In the genomic region with DNA sequence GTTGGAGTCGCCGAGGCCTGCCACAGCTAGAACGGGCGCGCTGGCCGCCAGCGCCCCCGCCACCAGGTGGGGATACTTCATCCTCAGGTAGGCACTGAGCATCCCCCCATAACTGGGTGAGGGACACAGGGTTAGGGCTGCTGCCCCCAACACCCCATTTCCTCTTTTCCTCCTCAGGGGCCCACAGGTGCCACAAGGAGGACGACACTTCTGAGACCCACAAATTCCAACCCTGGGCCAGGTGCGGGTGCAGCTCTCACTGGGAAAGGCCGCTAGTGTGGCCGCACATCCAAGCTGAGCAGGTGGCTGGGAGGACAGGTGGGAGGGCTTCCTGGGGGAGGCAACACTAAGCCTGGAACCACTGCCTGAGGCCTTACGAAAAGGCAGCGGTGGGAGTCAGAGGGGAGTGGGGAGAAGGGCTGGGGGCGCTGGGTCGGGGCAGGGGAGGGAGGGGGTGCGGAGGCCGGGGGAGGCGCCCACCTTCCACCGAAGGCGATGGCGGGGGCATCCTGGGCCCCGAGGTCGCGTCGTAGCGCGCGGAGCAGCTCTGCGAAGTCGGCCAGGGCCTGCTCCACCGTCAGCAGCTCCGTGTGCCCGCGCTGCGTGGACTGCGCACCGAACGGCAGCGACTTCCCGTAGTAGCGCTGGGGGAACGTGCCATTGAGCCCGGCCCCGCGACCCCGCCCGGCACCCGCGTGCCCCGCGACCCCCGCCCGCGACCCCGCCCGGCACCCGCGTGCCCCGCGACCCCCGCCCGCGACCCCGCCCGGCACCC, we compare ENCODE assay signal across 9 cellular contexts. TPM values are rescaled to one million over a fixed set of nuclear protein-coding genes. Genes with fewer than 3 reads are reported as not detected.
DNase-seq lines count a peak whose midpoint lies in the region; ATAC-seq and TF ChIP-seq lines count a peak whose summit lies in the region.
"Had no signal": no experiment of that assay in that cellular context is flagged by ENCODE, and none has a peak within 500 bp of the region (broad histone marks: within the 10 kb centered on the region; RNA-seq: fewer than 3 reads in every experiment).

No MANE protein-coding gene starts in this region.

- H3K9me3 ChIP-seq in BE2C (no peaks in the 10 kb centered on the region), ascending aorta (no peaks in the 10 kb centered on the region)

- H3K4me3 ChIP-seq in BE2C (ENCODE audit: low read depth, low read length) (peak overlapping the region; percentile 32), HFF-Myc (replicated peaks; ENCODE audit: low read depth, low read length) (peak overlapping the region; percentile 50), ascending aorta (peak overlapping the region; percentile 89 to 93)

- H3K36me3 ChIP-seq in BE2C (peaks cover 34% of the 10 kb centered on the region), ascending aorta (peaks cover 18 to 38% of the 10 kb centered on the region in 2 donors)

- H3K27me3 ChIP-seq in BE2C (no peaks in the 10 kb centered on the region), ascending aorta (no peaks in the 10 kb centered on the region)

- TF ChIP-seq CTCF in BE2C (IDR thresholded peaks at IDR 0.05; ENCODE audit: low read depth, low read length) (no peak), HFF-Myc (IDR thresholded peaks at IDR 0.05; ENCODE audit: low read depth, low read length, missing control alignments) (no peak), ascending aorta (IDR thresholded peaks at IDR 0.05) (no peak)

- no peak overlapping the region for H3K27ac ChIP-seq in ascending aorta
- H3K27ac ChIP-seq: epithelial cell of prostate had no signal

- ATAC-seq in naive thymus-derived CD8-positive, alpha-beta T cell, result peak; percentile 39 to 57
- ATAC-seq in HG02623 (IDR thresholded peaks at IDR 0.05; ENCODE audit: unreplicated experiment), result no peak
- no peak for ATAC-seq in GM18517 (IDR thresholded peaks at IDR 0.05; ENCODE audit: unreplicated experiment)

- H3K36me3 Mint-ChIP-seq in naive thymus-derived CD8-positive, alpha-beta T cell, result peaks cover 0 to 10% (median 2%) of the 10 kb centered on the region in 3 donors

- POLR2A ChIA-PET in naive thymus-derived CD8-positive, alpha-beta T cell (lab: Charles Lee), result interaction anchor here (0.7 to 3.4 kb wide), 9 partner anchors 10 to 110 kb away, joined by 3 to 20 read pairs (median 4); a partner anchor contains a TSS

- H3K9me3 Mint-ChIP-seq in naive thymus-derived CD8-positive, alpha-beta T cell, result no peaks in the 10 kb centered on the region

- peak overlapping the region; percentile 45 to 79 (median 73) for H3K4me3 Mint-ChIP-seq in naive thymus-derived CD8-positive, alpha-beta T cell

- H3K4me1 ChIP-seq in BE2C, result 0 out of 2 replicates have a peak, but pooled peaks cover 4% of the 10 kb centered on the region
- peaks cover 0 to 15% of the 10 kb centered on the region in 2 donors for H3K4me1 ChIP-seq in ascending aorta

- peaks cover 0 to 10% (median 4%) of the 10 kb centered on the region in 4 donors for H3K4me1 Mint-ChIP-seq in naive thymus-derived CD8-positive, alpha-beta T cell

- peak overlapping the region in 7 of 10 donors; percentile 11 to 85 (median 60) for H3K27ac Mint-ChIP-seq in naive thymus-derived CD8-positive, alpha-beta T cell

- intact Hi-C loops in ascending aorta (cut with DNase I), result no loop called here

- no peaks in the 10 kb centered on the region for H3K27me3 Mint-ChIP-seq in naive thymus-derived CD8-positive, alpha-beta T cell

- DNase-seq in BE2C, result no peak
- no peak for DNase-seq in HFF-Myc (ENCODE audit: extremely low read depth, low read depth)
- no peak for DNase-seq in ascending aorta (ENCODE audit: low spot score in 2 of 2)
- DNase-seq in naive thymus-derived CD8-positive, alpha-beta T cell, result peak in 4 of 10 donors; percentile 12 to 37 (median 31)
- DNase-seq in kidney glomerular epithelial cell (lab: John Stamatoyannopoulos, UW), result no peak
- no peak for DNase-seq in COLO829 (ENCODE audit: low spot score)

RNA-seq across cellular contexts. Expression of a gene that starts 1.0 kb away (rescaled TPM):
- 408 TPM for polyA plus RNA-seq in BE2C (2012; ENCODE audit: insufficient read depth, insufficient read length, low read depth)
- total RNA-seq in ascending aorta, result 176 TPM
- 100 to 1,000 TPM; 278 to 298 TPM for total RNA-seq in naive thymus-derived CD8-positive, alpha-beta T cell
- polyA plus RNA-seq in naive thymus-derived CD8-positive, alpha-beta T cell, result 100 to 1,000 TPM in 2 of 3 donors, 10 to 100 TPM in 1; 98.7 to 126 (median 121) TPM

RNA-seq across cellular contexts. Expression of a gene that starts 25.4 kb away (rescaled TPM):
- 5.4 TPM for polyA plus RNA-seq in BE2C (2012; ENCODE audit: insufficient read depth, insufficient read length, low read depth)
- not detected for total RNA-seq in ascending aorta
- not detected for total RNA-seq in naive thymus-derived CD8-positive, alpha-beta T cell
- polyA plus RNA-seq in naive thymus-derived CD8-positive, alpha-beta T cell, result not detected

RNA-seq across cellular contexts. Expression of a gene that starts 26.8 kb away (rescaled TPM):
- polyA plus RNA-seq in BE2C (2012; ENCODE audit: insufficient read depth, insufficient read length, low read depth), result 168 TPM
- total RNA-seq in ascending aorta, result 85.3 TPM
- total RNA-seq in naive thymus-derived CD8-positive, alpha-beta T cell, result 10 to 100 TPM; 66.9 to 73.2 TPM
- polyA plus RNA-seq in naive thymus-derived CD8-positive, alpha-beta T cell, result 10 to 100 TPM; 30.6 to 46.6 (median 38.3) TPM

RNA-seq across cellular contexts. Expression of a gene that starts 36.3 kb away (rescaled TPM):
- 160 TPM for polyA plus RNA-seq in BE2C (2012; ENCODE audit: insufficient read depth, insufficient read length, low read depth)
- total RNA-seq in ascending aorta, result 17.1 TPM
- 10 to 100 TPM; 25.2 to 28.7 TPM for total RNA-seq in naive thymus-derived CD8-positive, alpha-beta T cell
- 1 to 10 TPM; 2.3 to 7.8 (median 2.8) TPM for polyA plus RNA-seq in naive thymus-derived CD8-positive, alpha-beta T cell

RNA-seq across cellular contexts. Expression of a gene that starts 43.2 kb away (rescaled TPM):
- polyA plus RNA-seq in BE2C (2012; ENCODE audit: insufficient read depth, insufficient read length, low read depth), result 105 TPM
- 8.7 TPM for total RNA-seq in ascending aorta
- under 1 TPM; 0.27 to 0.44 TPM for total RNA-seq in naive thymus-derived CD8-positive, alpha-beta T cell
- under 1 TPM in 2 of 3 donors, not detected in 1; 0.23 to 0.27 TPM for polyA plus RNA-seq in naive thymus-derived CD8-positive, alpha-beta T cell

Comparison
In these comparisons a context has a peak if more than half of its experiments do, and no peak if none do; other contexts are left out.
1. H3K4me3 ChIP-seq: peak in every context shown above with its lines; median percentile 91 in ascending aorta; 50 in HFF-Myc; 32 in BE2C.
2. ATAC-seq: peak in naive thymus-derived CD8-positive, alpha-beta T cell (2 of 2); none in HG02623 (single experiment) and GM18517 (single experiment).